Comparison of ENCODE assay signal across 13 cellular contexts in genomic region chr2:43425659-43426058, GRCh38.
A peak's percentile ranks its signal among the peaks of the same experiment; 100 is the strongest.
DNase-seq lines count a peak whose midpoint lies in the region; ATAC-seq, FAIRE-seq and TF ChIP-seq lines count a peak whose summit lies in the region.
"Had no signal": no experiment of that assay in that cellular context is flagged by ENCODE, and none has a peak within 500 bp of the region (broad histone marks: within the 10 kb centered on the region; RNA-seq: fewer than 3 reads in every experiment).

No MANE protein-coding gene starts in this region.

- TF ChIP-seq EP300 in A549 (IDR thresholded peaks at IDR 0.05) (no peak), stomach (IDR thresholded peaks at IDR 0.05) (no peak)

- H4K91ac ChIP-seq in mesenchymal stem cell (ENCODE audit: low read length), result peak overlapping the region; percentile 52

- H3K36me3 ChIP-seq in HCT116 (ENCODE audit: control insufficient read depth in 1 of 2, insufficient read depth in 2 of 2, low read length in 2 of 2) (no peaks in the 10 kb centered on the region), mesenchymal stem cell (ENCODE audit: control insufficient read depth in 1 of 2, insufficient read depth in 2 of 2, low read depth in 1 of 2, low read length in 2 of 2) (no peaks in the 10 kb centered on the region), stomach (peaks cover 0 to 4% (median 2%) of the 10 kb centered on the region in 4 donors), left ventricle myocardium inferior (peaks cover 18% of the 10 kb centered on the region)

- no peak overlapping the region for H2AK5ac ChIP-seq in mesenchymal stem cell (ENCODE audit: low read length, severe bottlenecking)

- FAIRE-seq in A549 (lab: Jason Lieb, UNC), result no peak

- POLR2A ChIA-PET in A549 (lab: Yijun Ruan, JAX), result no interaction called here
- POLR2A ChIA-PET in HCT116 (lab: Charles Lee), result no interaction called here
- POLR2A ChIA-PET in activated B cell treated with CpG ODN at 0.5 μM for 24 hours (lab: Charles Lee), result interaction anchor here (1.1 to 1.6 kb wide), 3 partner anchors 15 to 198 kb away, joined by 3 to 5 read pairs (median 5); no protein-coding TSS in a partner anchor

- no peak overlapping the region for H3K23ac ChIP-seq in mesenchymal stem cell (ENCODE audit: low read length in 2 of 2)

- no peaks in the 10 kb centered on the region for H3K79me2 ChIP-seq in HCT116 (ENCODE audit: insufficient read depth, low read length)

- BruUV-seq in HCT116 (replicated peaks; lab: Mats Ljungman, UMichigan), result no TSS peak

- H3K4me3 ChIP-seq in A549, result no peak overlapping the region
- H3K4me3 ChIP-seq in HCT116 (replicated peaks in 1 of 2; ENCODE audit: low read depth in 1 of 2, low read length in 2 of 2), result no peak overlapping the region
- no peak overlapping the region for H3K4me3 ChIP-seq in mesenchymal stem cell (ENCODE audit: insufficient read depth in 1 of 2, low read depth in 1 of 2, low read length in 2 of 2)
- no peak overlapping the region for H3K4me3 ChIP-seq in stomach
- no peak overlapping the region for H3K4me3 ChIP-seq in left ventricle myocardium inferior
- H3K4me3 ChIP-seq: SJCRH30 had no signal

- no peak for TF ChIP-seq POLR2A in A549 (IDR thresholded peaks at IDR 0.05; ENCODE audit: low read length)
- TF ChIP-seq POLR2A in HCT116 (IDR thresholded peaks at IDR 0.05; ENCODE audit: borderline replicate concordance, extremely low read depth, insufficient read depth, insufficient read length), result no peak
- no peak for TF ChIP-seq POLR2A in stomach (IDR thresholded peaks at IDR 0.05)

- peak overlapping the region; percentile 22 to 29 for H3K4ac ChIP-seq in mesenchymal stem cell (ENCODE audit: low read depth in 1 of 2, low read length in 2 of 2)

- H2AFZ ChIP-seq in HCT116 (ENCODE audit: low read depth, low read length, poor library complexity, severe bottlenecking), result no peak overlapping the region
- H2AFZ ChIP-seq in mesenchymal stem cell (ENCODE audit: low read depth, low read length), result no peak overlapping the region

- H4K8ac ChIP-seq in mesenchymal stem cell (ENCODE audit: low read length), result no peak overlapping the region

- peaks cover 37% of the 10 kb centered on the region for H3K4me1 Mint-ChIP-seq in activated B cell treated with CpG ODN at 0.5 μM for 24 hours
- H3K4me1 Mint-ChIP-seq in stimulated activated effector memory CD8-positive, alpha-beta T cell treated with anti-CD3 and anti-CD28 coated beads, Interleukin-12 subunit alpha, Interleukin-12 subunit beta, amount 100 ng/mL, for 72 hours, result peaks cover 35% of the 10 kb centered on the region

- intact Hi-C loops in HCT116 (cut with micrococcal nuclease), result no loop called here
- intact Hi-C loops in activated B cell treated with CpG ODN at 0.5 μM for 24 hours (cut with micrococcal nuclease), result loop anchor here (1.0 kb wide), 3 partner anchors 17 to 132 kb away; no protein-coding TSS in a partner anchor
- intact Hi-C loops in stomach (cut with DNase I; ENCODE audit: low total_unique reads), result no loop called here
- intact Hi-C loops in left ventricle myocardium inferior (cut with micrococcal nuclease), result no loop called here

- H3K4me3 Mint-ChIP-seq in activated B cell treated with CpG ODN at 0.5 μM for 24 hours, result no peak overlapping the region
- no peak overlapping the region for H3K4me3 Mint-ChIP-seq in stimulated activated effector memory CD8-positive, alpha-beta T cell treated with anti-CD3 and anti-CD28 coated beads, Interleukin-12 subunit alpha, Interleukin-12 subunit beta, amount 100 ng/mL, for 72 hours

- H3K27me3 ChIP-seq in HCT116 (ENCODE audit: insufficient read depth, low read length) (no peaks in the 10 kb centered on the region), mesenchymal stem cell (ENCODE audit: control insufficient read depth in 1 of 2, insufficient read depth in 1 of 2, low read length in 2 of 2) (no peaks in the 10 kb centered on the region), stomach (no peaks in the 10 kb centered on the region), left ventricle myocardium inferior (ENCODE audit: low read depth) (no peaks in the 10 kb centered on the region)
- H3K27me3 ChIP-seq: SJCRH30 had no signal

- no peak for ATAC-seq in A549
- ATAC-seq in HCT116, result no peak
- no peak for ATAC-seq in activated B cell treated with CpG ODN at 0.5 μM for 24 hours (ENCODE audit: low read depth)
- no peak for ATAC-seq in GM18909 (IDR thresholded peaks at IDR 0.05; ENCODE audit: poor library complexity, unreplicated experiment)
- no peak for ATAC-seq in stimulated activated effector memory CD8-positive, alpha-beta T cell treated with anti-CD3 and anti-CD28 coated beads, Interleukin-12 subunit alpha, Interleukin-12 subunit beta, amount 100 ng/mL, for 72 hours

- H3K4me2 ChIP-seq in A549 (peak overlapping the region; percentile 51), HCT116 (ENCODE audit: low read length) (peak overlapping the region; percentile 71), mesenchymal stem cell (ENCODE audit: low read length, poor library complexity, severe bottlenecking) (no peak overlapping the region)

- no peak overlapping the region for H2BK5ac ChIP-seq in mesenchymal stem cell (ENCODE audit: low read depth, low read length, poor library complexity, severe bottlenecking)

- 98% methylated on average over 1 of the region's 1 CpG for WGBS in A549 (ENCODE audit: missing lambda C conversion rate)
- no CpG with 5 or more reads among the region's 1 CpG for WGBS in mesenchymal stem cell
- 88 to 100% (median 91%) methylated on average over 1 of the region's 1 CpG for WGBS in stomach, 5 donors

- peak overlapping the region; percentile 58 to 64 for H3K18ac ChIP-seq in mesenchymal stem cell (ENCODE audit: low read depth in 1 of 2, low read length in 2 of 2)

- DNase-seq in A549 (ENCODE audit: low read depth in 1 of 2, low spot score in 1 of 2), result no peak
- no peak for DNase-seq in HCT116 (ENCODE audit: low read depth, low spot score)
- DNase-seq in activated B cell treated with CpG ODN at 0.5 μM for 24 hours, result no peak
- DNase-seq in mesenchymal stem cell, result no peak
- DNase-seq in stomach, result no peak
- no peak for DNase-seq in stimulated activated effector memory CD8-positive, alpha-beta T cell treated with anti-CD3 and anti-CD28 coated beads, Interleukin-12 subunit alpha, Interleukin-12 subunit beta, amount 100 ng/mL, for 72 hours (ENCODE audit: low spot score in 2 of 2)
- DNase-seq in left ventricle myocardium inferior, result no peak
- DNase-seq: cerebellar nuclear complex; head of caudate nucleus; NCI-H1930; stimulated activated CD4-positive, alpha-beta T cell treated with anti-CD3 and anti-CD28 coated beads, Interleukin-2, amount 100 ng/mL, for 48 hours had no signal

- no peak overlapping the region for H3K14ac ChIP-seq in mesenchymal stem cell (ENCODE audit: low read length in 2 of 2)

- CTCF ChIA-PET in A549 (lab: Yijun Ruan, JAX) (interaction anchor here (1.3 kb wide), 1 partner anchor 11 kb away, joined by 3 read pairs; no protein-coding TSS in a partner anchor), HCT116 (lab: Charles Lee) (no interaction called here), activated B cell treated with CpG ODN at 0.5 μM for 24 hours (lab: Charles Lee) (interaction anchor here (1.0 to 2.3 kb wide), 2 partner anchors 58 to 59 kb away, joined by 3 to 5 read pairs; no protein-coding TSS in a partner anchor)

- H3K9ac ChIP-seq in HCT116 (ENCODE audit: low read length) (peak overlapping the region; percentile 51; the same call in 1 of the 2 replicates), mesenchymal stem cell (ENCODE audit: low read length) (peak overlapping the region; percentile 12)

- H3K9me3 Mint-ChIP-seq in activated B cell treated with CpG ODN at 0.5 μM for 24 hours, result no peaks in the 10 kb centered on the region
- H3K9me3 Mint-ChIP-seq in stimulated activated effector memory CD8-positive, alpha-beta T cell treated with anti-CD3 and anti-CD28 coated beads, Interleukin-12 subunit alpha, Interleukin-12 subunit beta, amount 100 ng/mL, for 72 hours, result no peaks in the 10 kb centered on the region

- H3K9me3 ChIP-seq in A549, result no peaks in the 10 kb centered on the region
- H3K9me3 ChIP-seq in HCT116 (ENCODE audit: control insufficient read depth in 1 of 2, insufficient read depth in 1 of 2, low read depth in 1 of 2, low read length in 2 of 2), result no peaks in the 10 kb centered on the region
- H3K9me3 ChIP-seq in mesenchymal stem cell (ENCODE audit: control insufficient read depth, low read length), result no peaks in the 10 kb centered on the region
- no peaks in the 10 kb centered on the region for H3K9me3 ChIP-seq in stomach
- H3K9me3 ChIP-seq in left ventricle myocardium inferior (replicated peaks), result no peaks in the 10 kb centered on the region
- H3K9me3 ChIP-seq: SJCRH30 had no signal

- TF ChIP-seq CTCF in A549 (IDR thresholded peaks at IDR 0.05) (no peak), HCT116 (IDR thresholded peaks at IDR 0.05 in 2 of 3, conservative IDR thresholded peaks at IDR 0.05 in 1 of 3; ENCODE audit: borderline replicate concordance in 1 of 3, insufficient read depth in 1 of 3, low read depth in 2 of 3, low read length in 2 of 3) (no peak), activated B cell treated with CpG ODN at 0.5 μM for 24 hours (IDR thresholded peaks at IDR 0.05) (no peak), stomach (IDR thresholded peaks at IDR 0.05) (no peak), left ventricle myocardium inferior (IDR thresholded peaks at IDR 0.05; ENCODE audit: borderline replicate concordance) (no peak)

- peak overlapping the region; percentile 68 to 81 for H3K27ac ChIP-seq in A549
- peak overlapping the region; percentile 84 for H3K27ac ChIP-seq in HCT116 (ENCODE audit: low read depth, low read length)
- H3K27ac ChIP-seq in mesenchymal stem cell (ENCODE audit: low read length, poor library complexity, severe bottlenecking), result no peak overlapping the region
- peak overlapping the region in 2 of 5 donors; percentile 56 to 62 for H3K27ac ChIP-seq in stomach
- H3K27ac ChIP-seq in left ventricle myocardium inferior (replicated peaks), result no peak overlapping the region
- H3K27ac ChIP-seq: SJCRH30 had no signal

- no peaks in the 10 kb centered on the region for H3K79me1 ChIP-seq in mesenchymal stem cell (replicated peaks; ENCODE audit: low read length, poor library complexity, severe bottlenecking)

- H3K36me3 Mint-ChIP-seq in activated B cell treated with CpG ODN at 0.5 μM for 24 hours (ENCODE audit: low read depth), result peaks cover 43% of the 10 kb centered on the region
- peaks cover 26% of the 10 kb centered on the region for H3K36me3 Mint-ChIP-seq in stimulated activated effector memory CD8-positive, alpha-beta T cell treated with anti-CD3 and anti-CD28 coated beads, Interleukin-12 subunit alpha, Interleukin-12 subunit beta, amount 100 ng/mL, for 72 hours

- H4K20me1 ChIP-seq in HCT116 (ENCODE audit: insufficient read depth), result no peaks in the 10 kb centered on the region

- TF ChIP-seq RAD21 in A549 (conservative IDR thresholded peaks at IDR 0.05 in 1 of 2, IDR thresholded peaks at IDR 0.05 in 1 of 2), result no peak
- no peak for TF ChIP-seq RAD21 in HCT116 (IDR thresholded peaks at IDR 0.05; ENCODE audit: low read depth)

- peak overlapping the region; percentile 23 to 80 for H2BK12ac ChIP-seq in mesenchymal stem cell (ENCODE audit: low read length in 2 of 2)

- no peak overlapping the region for H2BK15ac ChIP-seq in mesenchymal stem cell (ENCODE audit: low read depth, poor library complexity, severe bottlenecking)

- RAD21 ChIA-PET in HCT116 (lab: Charles Lee; ENCODE audit: low non-redundant PET in 1 of 2, low total read pairs in 2 of 2, uncharacterized antibody in 2 of 2, unreplicated experiment in 2 of 2), result no interaction called here

- H2BK120ac ChIP-seq in mesenchymal stem cell (ENCODE audit: low read depth, low read length), result no peak overlapping the region

- peaks cover 60% of the 10 kb centered on the region for H3K4me1 ChIP-seq in A549
- H3K4me1 ChIP-seq in HCT116 (ENCODE audit: control insufficient read depth in 1 of 2, insufficient read depth in 2 of 2, low read length in 2 of 2), result peaks cover 69 to 73% of the 10 kb centered on the region in 2 experiments
- H3K4me1 ChIP-seq in mesenchymal stem cell (ENCODE audit: control insufficient read depth, insufficient read depth, low read depth, low read length), result peaks cover 3% of the 10 kb centered on the region
- H3K4me1 ChIP-seq in stomach, result peaks cover 18 to 60% (median 33%) of the 10 kb centered on the region in 4 donors
- H3K4me1 ChIP-seq in left ventricle myocardium inferior, result peaks cover 13% of the 10 kb centered on the region

- H3K9me2 ChIP-seq in HCT116 (ENCODE audit: insufficient read depth), result no peaks in the 10 kb centered on the region

- no peaks in the 10 kb centered on the region for H3K27me3 Mint-ChIP-seq in activated B cell treated with CpG ODN at 0.5 μM for 24 hours

- peak overlapping the region; percentile 50 for H3K27ac Mint-ChIP-seq in activated B cell treated with CpG ODN at 0.5 μM for 24 hours
- H3K27ac Mint-ChIP-seq in stimulated activated effector memory CD8-positive, alpha-beta T cell treated with anti-CD3 and anti-CD28 coated beads, Interleukin-12 subunit alpha, Interleukin-12 subunit beta, amount 100 ng/mL, for 72 hours, result no peak overlapping the region

Comparison
In these comparisons a context has a peak if more than half of its experiments do, and no peak if none do; other contexts are left out.
1. H3K27ac ChIP-seq: peak in A549 (2 of 2) and HCT116 (single experiment); none in mesenchymal stem cell (single experiment) and left ventricle myocardium inferior (single experiment).